8 cellular contexts compared by ENCODE assay signal in genomic region chr11:44627911-44628729, GRCh38.
DNase-seq lines count a peak whose midpoint lies in the region; ATAC-seq and TF ChIP-seq lines count a peak whose summit lies in the region.

No MANE protein-coding gene starts in this region.

- TF ChIP-seq EP300 in esophagus muscularis mucosa (IDR thresholded peaks at IDR 0.05), result no peak

- peaks cover 41 to 72% (median 62%) of the 10 kb centered on the region in 4 donors for H3K4me1 ChIP-seq in esophagus muscularis mucosa

- H3K4me3 Mint-ChIP-seq in osteocyte (ENCODE audit: unreplicated experiment), result no peak overlapping the region

- TF ChIP-seq CTCF in esophagus muscularis mucosa (IDR thresholded peaks at IDR 0.05) (peak in 1 of 3 experiments; percentile 28), osteocyte (IDR thresholded peaks at IDR 0.05) (no peak)

- H3K4me1 Mint-ChIP-seq in osteocyte (ENCODE audit: unreplicated experiment), result peaks cover 24% of the 10 kb centered on the region

- H3K27me3 ChIP-seq in esophagus muscularis mucosa, result no peaks in the 10 kb centered on the region

- no peak overlapping the region for H3K4me3 ChIP-seq in esophagus muscularis mucosa

- 88% methylated on average over 1 of the region's 9 CpGs for WGBS in esophagus muscularis mucosa

- H3K27ac Mint-ChIP-seq in osteocyte (ENCODE audit: unreplicated experiment), result peak overlapping the region; percentile 61

- intact Hi-C loops in esophagus muscularis mucosa (cut with DNase I), result loop anchor here (10.0 kb wide), 1 partner anchor 157 kb away; no protein-coding TSS in a partner anchor

- no peaks in the 10 kb centered on the region for H3K9me3 Mint-ChIP-seq in osteocyte (ENCODE audit: unreplicated experiment)

- peaks cover 2% of the 10 kb centered on the region for H3K27me3 Mint-ChIP-seq in osteocyte (ENCODE audit: unreplicated experiment)

- H3K27ac ChIP-seq in esophagus muscularis mucosa (replicated peaks in 1 of 4), result peak overlapping the region; percentile 69 to 84 (median 77)

- H3K36me3 ChIP-seq in esophagus muscularis mucosa, result no peaks in the 10 kb centered on the region

- TF ChIP-seq POLR2A in esophagus muscularis mucosa (IDR thresholded peaks at IDR 0.05; ENCODE audit: low read depth), result no peak

- ATAC-seq in GM21619 (IDR thresholded peaks at IDR 0.05; ENCODE audit: unreplicated experiment) (peak; percentile 68), GM21367 (IDR thresholded peaks at IDR 0.05; ENCODE audit: unreplicated experiment) (no peak)

- no peaks in the 10 kb centered on the region for H3K36me3 Mint-ChIP-seq in osteocyte (ENCODE audit: unreplicated experiment)

- no peaks in the 10 kb centered on the region for H3K9me3 ChIP-seq in esophagus muscularis mucosa

- DNase-seq in GM04503 (ENCODE audit: low read depth) (peak; percentile 14), NCI-H2196 treated with DMSO at 0.1 percent for 48 hours (lab: John Stamatoyannopoulos, UW; ENCODE audit: unreplicated experiment) (peak; percentile 89), esophagus muscularis mucosa (ENCODE audit: extremely low spot score) (peak; percentile 93), osteocyte (ENCODE audit: extremely low spot score, unreplicated experiment) (peak; percentile 95), iPS-NIHi7 (ENCODE audit: extremely low spot score) (no peak), T-helper 9 cell (no peak)

Comparison
In these comparisons a context has a peak if more than half of its experiments do, and no peak if none do; other contexts are left out.
1. DNase-seq: peak in GM04503 (single experiment), NCI-H2196 treated with DMSO at 0.1 percent for 48 hours (single experiment), esophagus muscularis mucosa (single experiment) and osteocyte (single experiment); none in iPS-NIHi7 (single experiment) and T-helper 9 cell (single experiment).